In the genomic region with DNA sequence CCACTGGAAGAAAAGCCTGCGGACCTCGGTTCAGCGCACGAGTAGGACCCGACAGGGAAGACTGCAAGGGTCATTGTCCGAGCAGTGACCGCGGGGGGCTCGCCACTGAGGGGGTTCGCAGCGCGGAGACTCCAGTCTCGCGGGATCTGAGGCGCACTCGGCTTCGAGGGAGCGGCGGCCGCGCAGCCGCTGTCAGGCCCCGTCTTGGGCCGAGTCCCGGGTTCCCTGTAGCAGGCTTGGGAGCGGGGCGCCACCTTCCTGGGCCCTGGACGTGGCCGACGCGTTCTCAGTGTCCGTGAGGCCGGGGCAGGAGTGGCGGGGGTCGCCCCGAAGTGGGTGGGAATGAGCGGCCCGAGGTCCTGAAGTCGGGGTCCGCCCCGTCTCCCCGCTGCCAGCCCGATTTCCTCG, we compare ENCODE assay signal across 8 cellular contexts. TPM values are rescaled to one million over a fixed set of nuclear protein-coding genes. Genes with fewer than 3 reads are reported as not detected.
DNase-seq lines count a peak whose midpoint lies in the region; ATAC-seq and TF ChIP-seq lines count a peak whose summit lies in the region.

No MANE protein-coding gene starts in this region.

- H3K27me3 Mint-ChIP-seq in activated CD8-positive, alpha-beta T cell treated with anti-CD3 and anti-CD28 coated beads for 36 hours: no peaks in the 10 kb centered on the region

- H3K9me3 ChIP-seq in right atrium auricular region: no peaks in the 10 kb centered on the region

- H3K4me1 Mint-ChIP-seq in activated CD8-positive, alpha-beta T cell treated with anti-CD3 and anti-CD28 coated beads for 36 hours (ENCODE audit: low read depth): peaks cover 52% of the 10 kb centered on the region
- peaks cover 56% of the 10 kb centered on the region for H3K4me1 Mint-ChIP-seq in stimulated activated effector memory CD8-positive, alpha-beta T cell treated with anti-CD3 and anti-CD28 coated beads, Interleukin-12 subunit alpha, Interleukin-12 subunit beta, amount 100 ng/mL, for 72 hours

- no peaks in the 10 kb centered on the region for H3K27me3 ChIP-seq in right atrium auricular region

- CTCF ChIA-PET in activated CD8-positive, alpha-beta T cell treated with anti-CD3 and anti-CD28 coated beads for 36 hours (lab: Charles Lee): interaction anchor here (0.9 to 5.6 kb wide), 3 partner anchors 8 to 98 kb away, joined by 3 to 65 read pairs (median 8); no protein-coding TSS in a partner anchor

- no peaks in the 10 kb centered on the region for H3K9me3 Mint-ChIP-seq in activated CD8-positive, alpha-beta T cell treated with anti-CD3 and anti-CD28 coated beads for 36 hours
- no peaks in the 10 kb centered on the region for H3K9me3 Mint-ChIP-seq in stimulated activated effector memory CD8-positive, alpha-beta T cell treated with anti-CD3 and anti-CD28 coated beads, Interleukin-12 subunit alpha, Interleukin-12 subunit beta, amount 100 ng/mL, for 72 hours

- peaks cover 0 to 64% of the 10 kb centered on the region in 2 donors for H3K4me1 ChIP-seq in right atrium auricular region

- H3K4me3 ChIP-seq in right atrium auricular region: peak overlapping the region; percentile 71 to 77

- H3K36me3 ChIP-seq in right atrium auricular region: peaks cover 57% of the 10 kb centered on the region

- ATAC-seq in activated CD8-positive, alpha-beta T cell treated with anti-CD3 and anti-CD28 coated beads for 36 hours: no peak
- ATAC-seq in stimulated activated effector memory CD8-positive, alpha-beta T cell treated with anti-CD3 and anti-CD28 coated beads, Interleukin-12 subunit alpha, Interleukin-12 subunit beta, amount 100 ng/mL, for 72 hours: no peak
- ATAC-seq in GM19035 (IDR thresholded peaks at IDR 0.05; ENCODE audit: unreplicated experiment) (no peak), HG03139 (IDR thresholded peaks at IDR 0.05; ENCODE audit: unreplicated experiment) (no peak)

- POLR2A ChIA-PET in activated CD8-positive, alpha-beta T cell treated with anti-CD3 and anti-CD28 coated beads for 36 hours (lab: Charles Lee): interaction anchor here (1.0 to 1.2 kb wide), 4 partner anchors 13 to 72 kb away, joined by 3 to 8 read pairs (median 4); no protein-coding TSS in a partner anchor

- TF ChIP-seq CTCF in activated CD8-positive, alpha-beta T cell treated with anti-CD3 and anti-CD28 coated beads for 36 hours (IDR thresholded peaks at IDR 0.05): no peak
- no peak for TF ChIP-seq CTCF in right atrium auricular region (IDR thresholded peaks at IDR 0.05)

- DNase-seq in NCI-H2081 (lab: John Stamatoyannopoulos, UW) (peak; percentile 27 to 41), NCI-H2081 treated with DMSO at 0.1 percent for 48 hours (lab: John Stamatoyannopoulos, UW) (no peak), right atrium auricular region (ENCODE audit: low spot score) (no peak), midbrain (lab: John Stamatoyannopoulos, UW) (no peak)
- DNase-seq in activated CD8-positive, alpha-beta T cell treated with anti-CD3 and anti-CD28 coated beads for 36 hours: no peak
- no peak for DNase-seq in stimulated activated effector memory CD8-positive, alpha-beta T cell treated with anti-CD3 and anti-CD28 coated beads, Interleukin-12 subunit alpha, Interleukin-12 subunit beta, amount 100 ng/mL, for 72 hours (ENCODE audit: low spot score in 2 of 2)

- peak overlapping the region; percentile 96 to 98 for H3K27ac ChIP-seq in right atrium auricular region

- intact Hi-C loops in activated CD8-positive, alpha-beta T cell treated with anti-CD3 and anti-CD28 coated beads for 36 hours (cut with micrococcal nuclease): loop anchor here (10.0 kb wide), 1 partner anchor 90 kb away; no protein-coding TSS in a partner anchor

- peaks cover 69% of the 10 kb centered on the region for H3K36me3 Mint-ChIP-seq in activated CD8-positive, alpha-beta T cell treated with anti-CD3 and anti-CD28 coated beads for 36 hours (ENCODE audit: low read depth)
- peaks cover 100% of the 10 kb centered on the region for H3K36me3 Mint-ChIP-seq in stimulated activated effector memory CD8-positive, alpha-beta T cell treated with anti-CD3 and anti-CD28 coated beads, Interleukin-12 subunit alpha, Interleukin-12 subunit beta, amount 100 ng/mL, for 72 hours

- peak overlapping the region; percentile 74 for H3K4me3 Mint-ChIP-seq in activated CD8-positive, alpha-beta T cell treated with anti-CD3 and anti-CD28 coated beads for 36 hours
- H3K4me3 Mint-ChIP-seq in stimulated activated effector memory CD8-positive, alpha-beta T cell treated with anti-CD3 and anti-CD28 coated beads, Interleukin-12 subunit alpha, Interleukin-12 subunit beta, amount 100 ng/mL, for 72 hours: peak overlapping the region; percentile 89

- H3K27ac Mint-ChIP-seq in activated CD8-positive, alpha-beta T cell treated with anti-CD3 and anti-CD28 coated beads for 36 hours: peak overlapping the region; percentile 82
- peak overlapping the region; percentile 92 for H3K27ac Mint-ChIP-seq in stimulated activated effector memory CD8-positive, alpha-beta T cell treated with anti-CD3 and anti-CD28 coated beads, Interleukin-12 subunit alpha, Interleukin-12 subunit beta, amount 100 ng/mL, for 72 hours

RNA-seq across cellular contexts. Expression of gene FAM174C, which starts 0.5 kb away (rescaled TPM):
- total RNA-seq in activated CD8-positive, alpha-beta T cell treated with anti-CD3 and anti-CD28 coated beads for 36 hours: 10 to 100 TPM; 77.0 to 88.0 TPM
- 10 to 100 TPM; 28.9 to 29.8 TPM for total RNA-seq in right atrium auricular region

RNA-seq across cellular contexts. Expression of gene CIRBP, which starts 5.7 kb away (rescaled TPM):
- total RNA-seq in activated CD8-positive, alpha-beta T cell treated with anti-CD3 and anti-CD28 coated beads for 36 hours: 100 to 1,000 TPM; 161 to 180 TPM
- total RNA-seq in right atrium auricular region: 100 to 1,000 TPM; 288 to 385 TPM

RNA-seq across cellular contexts. Expression of gene EFNA2, which starts 10.8 kb away (rescaled TPM):
- not detected for total RNA-seq in activated CD8-positive, alpha-beta T cell treated with anti-CD3 and anti-CD28 coated beads for 36 hours
- not detected for total RNA-seq in right atrium auricular region

RNA-seq across cellular contexts. Expression of gene MIDN, which starts 26.5 kb away (rescaled TPM):
- total RNA-seq in activated CD8-positive, alpha-beta T cell treated with anti-CD3 and anti-CD28 coated beads for 36 hours: 10 to 100 TPM; 41.1 to 43.9 TPM
- total RNA-seq in right atrium auricular region: 10 to 100 TPM; 42.1 to 42.2 TPM

RNA-seq across cellular contexts. Expression of gene ATP5F1D, which starts 33.3 kb away (rescaled TPM):
- 100 to 1,000 TPM; 186 to 199 TPM for total RNA-seq in activated CD8-positive, alpha-beta T cell treated with anti-CD3 and anti-CD28 coated beads for 36 hours
- total RNA-seq in right atrium auricular region: 100 to 1,000 TPM; 193 to 269 TPM

Comparison
In these comparisons a context has a peak if more than half of its experiments do, and no peak if none do; other contexts are left out.
1. DNase-seq: peak in NCI-H2081 (2 of 2); none in NCI-H2081 treated with DMSO at 0.1 percent for 48 hours (single experiment), activated CD8-positive, alpha-beta T cell treated with anti-CD3 and anti-CD28 coated beads for 36 hours (single experiment), right atrium auricular region (single experiment), stimulated activated effector memory CD8-positive, alpha-beta T cell treated with anti-CD3 and anti-CD28 coated beads, Interleukin-12 subunit alpha, Interleukin-12 subunit beta, amount 100 ng/mL, for 72 hours (0 of 2) and midbrain (single experiment).